ENCODE assay signal across 2 cellular contexts in the genomic region with DNA sequence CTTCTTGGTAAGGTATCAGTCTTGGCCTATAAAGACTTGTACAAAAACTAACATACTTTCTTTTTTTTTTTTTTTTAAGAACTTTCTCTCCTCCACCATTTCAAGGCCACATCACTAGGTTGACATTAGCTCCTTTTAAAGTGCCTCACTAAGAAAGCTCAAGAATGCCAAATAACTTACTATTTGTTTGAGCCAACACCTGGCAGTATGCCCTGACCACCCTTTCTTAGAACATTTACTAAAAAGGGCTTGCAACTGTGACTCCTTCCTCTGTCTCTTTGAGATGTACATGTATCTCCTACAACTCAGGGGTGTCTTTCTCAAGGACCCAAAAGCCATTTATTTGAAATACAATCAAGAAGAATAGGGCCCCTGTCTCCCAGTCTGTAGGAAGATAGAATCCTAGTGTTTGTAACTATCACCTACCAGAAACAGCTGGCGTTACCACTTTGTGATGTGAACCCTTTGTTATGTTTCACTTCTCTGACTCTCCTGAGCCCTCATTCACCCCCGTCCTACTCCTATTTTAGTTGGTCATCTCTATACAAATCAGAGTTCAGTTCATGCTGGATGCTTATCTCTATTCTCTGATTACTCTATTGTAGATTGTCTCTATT.
A peak's percentile ranks its signal among the peaks of the same experiment; 100 is the strongest.
TF ChIP-seq lines count a peak whose summit lies in the region.

No MANE protein-coding gene starts in this region.

TF ChIP-seq in GM12891, 5 proteins besides CTCF, POLR2A, EP300 and RAD21:
- TF ChIP-seq SPI1 (IDR thresholded peaks at IDR 0.05; ENCODE audit: low read depth, low read length), result no peak
- TF ChIP-seq POLR2AphosphoS5 (IDR thresholded peaks at IDR 0.05; ENCODE audit: low read depth, low read length), result no peak
- TF ChIP-seq POU2F2 (IDR thresholded peaks at IDR 0.05; ENCODE audit: low read depth, low read length), result no peak
- TF ChIP-seq TAF1 (IDR thresholded peaks at IDR 0.05; ENCODE audit: low read depth, low read length), result no peak
- no peak for TF ChIP-seq PAX5 (IDR thresholded peaks at IDR 0.05; ENCODE audit: insufficient read depth, low read length, severe bottlenecking)

TF ChIP-seq in H1, 55 proteins besides CTCF, POLR2A, EP300 and RAD21 (continued from another document):
- TF ChIP-seq RNF2 (IDR thresholded peaks at IDR 0.05; ENCODE audit: borderline replicate concordance, low read depth, low read length, missing control alignments, poor library complexity, severe bottlenecking) (no peak), TCF12 (IDR thresholded peaks at IDR 0.05; ENCODE audit: low read depth, low read length) (peak; percentile 94), NRF1 (IDR thresholded peaks at IDR 0.05; ENCODE audit: low read depth, low read length) (no peak), HDAC2 (IDR thresholded peaks at IDR 0.05; ENCODE audit: borderline replicate concordance in 1 of 2, low read depth in 2 of 2, low read length in 2 of 2) (0 out of 4 replicates have a peak, but pooled peaks of 1 of the 2 experiments have one; percentile 18), POLR2AphosphoS5 (IDR thresholded peaks at IDR 0.05; ENCODE audit: low read depth, low read length) (0 out of 2 replicates have a peak, but pooled peaks have one; percentile 37), CEBPB (IDR thresholded peaks at IDR 0.05; ENCODE audit: low read depth, low read length) (no peak), CHD2 (IDR thresholded peaks at IDR 0.05; ENCODE audit: low read length) (no peak), SP4 (IDR thresholded peaks at IDR 0.05; ENCODE audit: low read length) (no peak), HDAC6 (IDR thresholded peaks at IDR 0.05; ENCODE audit: low read depth, low read length) (no peak), SP1 (IDR thresholded peaks at IDR 0.05; ENCODE audit: low read depth, low read length) (0 out of 2 replicates have a peak, but pooled peaks have one; percentile 35), SIX5 (IDR thresholded peaks at IDR 0.05; ENCODE audit: low read depth, low read length) (no peak), POU5F1 (IDR thresholded peaks at IDR 0.05; ENCODE audit: low read depth, low read length) (no peak), RXRA (IDR thresholded peaks at IDR 0.05; ENCODE audit: insufficient read depth, low read depth, low read length) (no peak), NANOG (IDR thresholded peaks at IDR 0.05; ENCODE audit: insufficient read depth, low read depth, low read length, poor library complexity, severe bottlenecking) (peak; percentile 12), JUN (IDR thresholded peaks at IDR 0.05; ENCODE audit: low read depth, low read length) (no peak), CBX8 (IDR thresholded peaks at IDR 0.05; ENCODE audit: borderline replicate concordance, low read depth, low read length) (no peak), CTBP2 (IDR thresholded peaks at IDR 0.05; ENCODE audit: borderline replicate concordance, insufficient read depth, insufficient read length, low read length) (no peak), PHF8 (conservative IDR thresholded peaks at IDR 0.05; ENCODE audit: low read depth, low read length) (no peak)
- TF ChIP-seq, protein P1, sequence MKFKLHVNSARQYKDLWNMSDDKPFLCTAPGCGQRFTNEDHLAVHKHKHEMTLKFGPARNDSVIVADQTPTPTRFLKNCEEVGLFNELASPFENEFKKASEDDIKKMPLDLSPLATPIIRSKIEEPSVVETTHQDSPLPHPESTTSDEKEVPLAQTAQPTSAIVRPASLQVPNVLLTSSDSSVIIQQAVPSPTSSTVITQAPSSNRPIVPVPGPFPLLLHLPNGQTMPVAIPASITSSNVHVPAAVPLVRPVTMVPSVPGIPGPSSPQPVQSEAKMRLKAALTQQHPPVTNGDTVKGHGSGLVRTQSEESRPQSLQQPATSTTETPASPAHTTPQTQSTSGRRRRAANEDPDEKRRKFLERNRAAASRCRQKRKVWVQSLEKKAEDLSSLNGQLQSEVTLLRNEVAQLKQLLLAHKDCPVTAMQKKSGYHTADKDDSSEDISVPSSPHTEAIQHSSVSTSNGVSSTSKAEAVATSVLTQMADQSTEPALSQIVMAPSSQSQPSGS (IDR thresholded peaks at IDR 0.05; ENCODE audit: low read length), result no peak
- TF ChIP-seq, protein P2, sequence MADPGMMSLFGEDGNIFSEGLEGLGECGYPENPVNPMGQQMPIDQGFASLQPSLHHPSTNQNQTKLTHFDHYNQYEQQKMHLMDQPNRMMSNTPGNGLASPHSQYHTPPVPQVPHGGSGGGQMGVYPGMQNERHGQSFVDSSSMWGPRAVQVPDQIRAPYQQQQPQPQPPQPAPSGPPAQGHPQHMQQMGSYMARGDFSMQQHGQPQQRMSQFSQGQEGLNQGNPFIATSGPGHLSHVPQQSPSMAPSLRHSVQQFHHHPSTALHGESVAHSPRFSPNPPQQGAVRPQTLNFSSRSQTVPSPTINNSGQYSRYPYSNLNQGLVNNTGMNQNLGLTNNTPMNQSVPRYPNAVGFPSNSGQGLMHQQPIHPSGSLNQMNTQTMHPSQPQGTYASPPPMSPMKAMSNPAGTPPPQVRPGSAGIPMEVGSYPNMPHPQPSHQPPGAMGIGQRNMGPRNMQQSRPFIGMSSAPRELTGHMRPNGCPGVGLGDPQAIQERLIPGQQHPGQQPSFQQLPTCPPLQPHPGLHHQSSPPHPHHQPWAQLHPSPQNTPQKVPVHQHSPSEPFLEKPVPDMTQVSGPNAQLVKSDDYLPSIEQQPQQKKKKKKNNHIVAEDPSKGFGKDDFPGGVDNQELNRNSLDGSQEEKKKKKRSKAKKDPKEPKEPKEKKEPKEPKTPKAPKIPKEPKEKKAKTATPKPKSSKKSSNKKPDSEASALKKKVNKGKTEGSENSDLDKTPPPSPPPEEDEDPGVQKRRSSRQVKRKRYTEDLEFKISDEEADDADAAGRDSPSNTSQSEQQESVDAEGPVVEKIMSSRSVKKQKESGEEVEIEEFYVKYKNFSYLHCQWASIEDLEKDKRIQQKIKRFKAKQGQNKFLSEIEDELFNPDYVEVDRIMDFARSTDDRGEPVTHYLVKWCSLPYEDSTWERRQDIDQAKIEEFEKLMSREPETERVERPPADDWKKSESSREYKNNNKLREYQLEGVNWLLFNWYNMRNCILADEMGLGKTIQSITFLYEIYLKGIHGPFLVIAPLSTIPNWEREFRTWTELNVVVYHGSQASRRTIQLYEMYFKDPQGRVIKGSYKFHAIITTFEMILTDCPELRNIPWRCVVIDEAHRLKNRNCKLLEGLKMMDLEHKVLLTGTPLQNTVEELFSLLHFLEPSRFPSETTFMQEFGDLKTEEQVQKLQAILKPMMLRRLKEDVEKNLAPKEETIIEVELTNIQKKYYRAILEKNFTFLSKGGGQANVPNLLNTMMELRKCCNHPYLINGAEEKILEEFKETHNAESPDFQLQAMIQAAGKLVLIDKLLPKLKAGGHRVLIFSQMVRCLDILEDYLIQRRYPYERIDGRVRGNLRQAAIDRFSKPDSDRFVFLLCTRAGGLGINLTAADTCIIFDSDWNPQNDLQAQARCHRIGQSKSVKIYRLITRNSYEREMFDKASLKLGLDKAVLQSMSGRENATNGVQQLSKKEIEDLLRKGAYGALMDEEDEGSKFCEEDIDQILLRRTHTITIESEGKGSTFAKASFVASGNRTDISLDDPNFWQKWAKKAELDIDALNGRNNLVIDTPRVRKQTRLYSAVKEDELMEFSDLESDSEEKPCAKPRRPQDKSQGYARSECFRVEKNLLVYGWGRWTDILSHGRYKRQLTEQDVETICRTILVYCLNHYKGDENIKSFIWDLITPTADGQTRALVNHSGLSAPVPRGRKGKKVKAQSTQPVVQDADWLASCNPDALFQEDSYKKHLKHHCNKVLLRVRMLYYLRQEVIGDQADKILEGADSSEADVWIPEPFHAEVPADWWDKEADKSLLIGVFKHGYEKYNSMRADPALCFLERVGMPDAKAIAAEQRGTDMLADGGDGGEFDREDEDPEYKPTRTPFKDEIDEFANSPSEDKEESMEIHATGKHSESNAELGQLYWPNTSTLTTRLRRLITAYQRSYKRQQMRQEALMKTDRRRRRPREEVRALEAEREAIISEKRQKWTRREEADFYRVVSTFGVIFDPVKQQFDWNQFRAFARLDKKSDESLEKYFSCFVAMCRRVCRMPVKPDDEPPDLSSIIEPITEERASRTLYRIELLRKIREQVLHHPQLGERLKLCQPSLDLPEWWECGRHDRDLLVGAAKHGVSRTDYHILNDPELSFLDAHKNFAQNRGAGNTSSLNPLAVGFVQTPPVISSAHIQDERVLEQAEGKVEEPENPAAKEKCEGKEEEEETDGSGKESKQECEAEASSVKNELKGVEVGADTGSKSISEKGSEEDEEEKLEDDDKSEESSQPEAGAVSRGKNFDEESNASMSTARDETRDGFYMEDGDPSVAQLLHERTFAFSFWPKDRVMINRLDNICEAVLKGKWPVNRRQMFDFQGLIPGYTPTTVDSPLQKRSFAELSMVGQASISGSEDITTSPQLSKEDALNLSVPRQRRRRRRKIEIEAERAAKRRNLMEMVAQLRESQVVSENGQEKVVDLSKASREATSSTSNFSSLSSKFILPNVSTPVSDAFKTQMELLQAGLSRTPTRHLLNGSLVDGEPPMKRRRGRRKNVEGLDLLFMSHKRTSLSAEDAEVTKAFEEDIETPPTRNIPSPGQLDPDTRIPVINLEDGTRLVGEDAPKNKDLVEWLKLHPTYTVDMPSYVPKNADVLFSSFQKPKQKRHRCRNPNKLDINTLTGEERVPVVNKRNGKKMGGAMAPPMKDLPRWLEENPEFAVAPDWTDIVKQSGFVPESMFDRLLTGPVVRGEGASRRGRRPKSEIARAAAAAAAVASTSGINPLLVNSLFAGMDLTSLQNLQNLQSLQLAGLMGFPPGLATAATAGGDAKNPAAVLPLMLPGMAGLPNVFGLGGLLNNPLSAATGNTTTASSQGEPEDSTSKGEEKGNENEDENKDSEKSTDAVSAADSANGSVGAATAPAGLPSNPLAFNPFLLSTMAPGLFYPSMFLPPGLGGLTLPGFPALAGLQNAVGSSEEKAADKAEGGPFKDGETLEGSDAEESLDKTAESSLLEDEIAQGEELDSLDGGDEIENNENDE (IDR thresholded peaks at IDR 0.05; ENCODE audit: insufficient replicate concordance, low read length), result peak; percentile 56
- TF ChIP-seq, protein P3, sequence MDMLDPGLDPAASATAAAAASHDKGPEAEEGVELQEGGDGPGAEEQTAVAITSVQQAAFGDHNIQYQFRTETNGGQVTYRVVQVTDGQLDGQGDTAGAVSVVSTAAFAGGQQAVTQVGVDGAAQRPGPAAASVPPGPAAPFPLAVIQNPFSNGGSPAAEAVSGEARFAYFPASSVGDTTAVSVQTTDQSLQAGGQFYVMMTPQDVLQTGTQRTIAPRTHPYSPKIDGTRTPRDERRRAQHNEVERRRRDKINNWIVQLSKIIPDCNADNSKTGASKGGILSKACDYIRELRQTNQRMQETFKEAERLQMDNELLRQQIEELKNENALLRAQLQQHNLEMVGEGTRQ (IDR thresholded peaks at IDR 0.05; ENCODE audit: low read length), result no peak
